Comparison of ENCODE assay signal across 18 cellular contexts in the genomic region with DNA sequence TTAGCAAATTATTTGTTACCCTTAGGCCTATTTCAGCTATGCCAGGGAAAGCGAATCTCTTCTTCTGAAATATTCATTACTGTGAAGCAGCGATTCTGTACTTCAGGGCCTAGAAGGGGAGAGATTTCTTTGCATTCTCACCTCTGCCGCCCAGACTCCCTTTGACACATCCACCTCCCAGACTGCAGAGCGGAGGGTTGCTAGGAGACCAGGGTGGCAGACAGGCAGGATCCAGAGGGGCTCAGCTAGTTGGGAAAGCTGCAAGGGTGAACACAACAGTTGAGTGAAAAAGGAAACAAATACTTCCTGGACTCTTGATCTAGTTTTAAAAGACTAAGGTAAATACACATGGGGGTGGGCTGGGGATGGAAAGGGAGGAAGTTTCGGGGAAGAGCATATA.
"Had no signal": no experiment of that assay in that cellular context is flagged by ENCODE, and none has a peak within 500 bp of the region (broad histone marks: within the 10 kb centered on the region; RNA-seq: fewer than 3 reads in every experiment).

No MANE protein-coding gene starts in this region.

- H3K36me3 ChIP-seq: colonic mucosa, esophagus muscularis mucosa, tibial artery, vagina had no signal

- H3K4me1 Mint-ChIP-seq: naive B cell had no signal

- ATAC-seq: activated CD8-positive, alpha-beta T cell treated with anti-CD3 and anti-CD28 coated beads, Interleukin-2, amount 10 ng/mL, durations not matched to agents 7 days and 5 days; activated T-cell treated with anti-CD3 and anti-CD28 coated beads, Interleukin-2, amount 50 U/mL, for 72 hours; body of pancreas; left cardiac atrium; stimulated activated memory B cell treated with anti-CD40 and anti-IgM and Interleukin-4, amounts not matched to agents 10 μg/mL and 1 μg/mL and 100 μg/mL, for 72 hours; T-helper 17 cell had no signal

- H3K4me1 ChIP-seq: body of pancreas, colonic mucosa, vagina had no signal

- H3K9me3 ChIP-seq: body of pancreas, colonic mucosa, esophagus muscularis mucosa, tibial artery, vagina had no signal

- H3K9me3 Mint-ChIP-seq: activated CD4-positive, alpha-beta T cell treated with anti-CD3 and anti-CD28 coated beads, Interleukin-2, amount 10 ng/mL, durations not matched to agents 24 days and 14 days; activated T-cell treated with anti-CD3 and anti-CD28 coated beads, Interleukin-2, amount 50 U/mL, for 72 hours; naive B cell; stimulated activated memory B cell treated with anti-CD40 and anti-IgM and Interleukin-4, amounts not matched to agents 10 μg/mL and 1 μg/mL and 100 μg/mL, for 72 hours had no signal

- H3K4me3 Mint-ChIP-seq: activated CD4-positive, alpha-beta T cell treated with anti-CD3 and anti-CD28 coated beads, Interleukin-2, amount 10 ng/mL, durations not matched to agents 24 days and 14 days; activated CD8-positive, alpha-beta T cell treated with anti-CD3 and anti-CD28 coated beads, Interleukin-2, amount 10 ng/mL, durations not matched to agents 7 days and 5 days; activated naive CD8-positive, alpha-beta T cell; activated T-cell treated with anti-CD3 and anti-CD28 coated beads, Interleukin-2, amount 50 U/mL, for 72 hours; stimulated activated memory B cell treated with anti-CD40 and anti-IgM and Interleukin-4, amounts not matched to agents 10 μg/mL and 1 μg/mL and 100 μg/mL, for 72 hours; T-helper 17 cell had no signal

- H3K36me3 Mint-ChIP-seq: activated naive CD8-positive, alpha-beta T cell; naive B cell; stimulated activated memory B cell treated with anti-CD40 and anti-IgM and Interleukin-4, amounts not matched to agents 10 μg/mL and 1 μg/mL and 100 μg/mL, for 72 hours had no signal

- H3K27ac ChIP-seq: body of pancreas, colonic mucosa, esophagus muscularis mucosa, tibial artery, vagina had no signal

- H3K27me3 ChIP-seq: body of pancreas, colonic mucosa, vagina had no signal

- H3K4me3 ChIP-seq: body of pancreas, colonic mucosa, esophagus muscularis mucosa, tibial artery, vagina had no signal

- DNase-seq: activated CD4-positive, alpha-beta T cell treated with anti-CD3 and anti-CD28 coated beads, Interleukin-2, amount 10 ng/mL, durations not matched to agents 24 days and 14 days; activated CD8-positive, alpha-beta memory T cell treated with anti-CD3 and anti-CD28 coated beads, Interleukin-2, amount 50 U/mL, for 4 hours; activated CD8-positive, alpha-beta T cell treated with anti-CD3 and anti-CD28 coated beads, Interleukin-2, amount 10 ng/mL, durations not matched to agents 7 days and 5 days; activated gamma-delta T cell treated with Interleukin-2 at 50 U/mL for 16 hours; activated T-cell treated with anti-CD3 and anti-CD28 coated beads, Interleukin-2, amount 50 U/mL, for 72 hours; amniotic stem cell; body of pancreas; central memory CD4-positive, alpha-beta T cell; colonic mucosa; left cardiac atrium; naive B cell; stimulated activated CD4-positive, alpha-beta T cell treated with anti-CD3 and anti-CD28 coated beads, Interleukin-2, amount 100 ng/mL, for 48 hours; T-helper 17 cell; tibial artery had no signal

- H3K27ac Mint-ChIP-seq: activated CD4-positive, alpha-beta T cell treated with anti-CD3 and anti-CD28 coated beads, Interleukin-2, amount 10 ng/mL, durations not matched to agents 24 days and 14 days; activated CD8-positive, alpha-beta T cell treated with anti-CD3 and anti-CD28 coated beads, Interleukin-2, amount 10 ng/mL, durations not matched to agents 7 days and 5 days; activated naive CD8-positive, alpha-beta T cell; activated T-cell treated with anti-CD3 and anti-CD28 coated beads, Interleukin-2, amount 50 U/mL, for 72 hours; naive B cell; stimulated activated memory B cell treated with anti-CD40 and anti-IgM and Interleukin-4, amounts not matched to agents 10 μg/mL and 1 μg/mL and 100 μg/mL, for 72 hours; T-helper 17 cell had no signal
